8 cellular contexts compared by ENCODE assay signal in genomic region chr16:19066988-19067348, GRCh38. TPM values are rescaled to one million over a fixed set of nuclear protein-coding genes. Genes with fewer than 3 reads are reported as not detected.
DNase-seq lines count a peak whose midpoint lies in the region; ATAC-seq, FAIRE-seq and TF ChIP-seq lines count a peak whose summit lies in the region.

No MANE protein-coding gene starts in this region.

- no peak overlapping the region for H3K9ac ChIP-seq in H1 (replicated peaks in 1 of 4; ENCODE audit: extremely low read depth in 1 of 4, low read depth in 3 of 4, low read length in 3 of 4)
- H3K9ac ChIP-seq in neuronal stem cell (ENCODE audit: low read depth, low read length, poor library complexity): no peak overlapping the region

- H3K18ac ChIP-seq in H1 (ENCODE audit: extremely low read depth, low read length) (no peak overlapping the region), neuronal stem cell (ENCODE audit: low read length) (no peak overlapping the region)

- no peak for ATAC-seq in HG03196 (IDR thresholded peaks at IDR 0.05; ENCODE audit: unreplicated experiment)

- H3K27ac ChIP-seq in C4-2B (peak overlapping the region; percentile 98), OCI-LY7 (ENCODE audit: low read depth, low read length, poor library complexity, severe bottlenecking) (no peak overlapping the region), H1 (ENCODE audit: low read depth, low read length) (no peak overlapping the region), neuronal stem cell (replicated peaks; ENCODE audit: low read length) (no peak overlapping the region)

- no peak overlapping the region for H2BK120ac ChIP-seq in H1 (replicated peaks; ENCODE audit: low read depth, low read length)
- no peak overlapping the region for H2BK120ac ChIP-seq in neuronal stem cell (ENCODE audit: low read depth, low read length)

- H3K36me3 ChIP-seq in OCI-LY7 (ENCODE audit: insufficient read depth, low read length) (peaks cover 2% of the 10 kb centered on the region; the same call in 1 of the 2 replicates), H1 (ENCODE audit: control insufficient read depth in 2 of 4, insufficient read depth in 4 of 4, low read length in 3 of 4) (no peaks in the 10 kb centered on the region), neuronal stem cell (replicated peaks in 1 of 2; ENCODE audit: control insufficient read depth in 2 of 2, insufficient read depth in 2 of 2, low read length in 2 of 2) (peaks cover 0 to 8% of the 10 kb centered on the region in 2 donors)

- no peak for TF ChIP-seq EP300 in H1 (IDR thresholded peaks at IDR 0.05; ENCODE audit: borderline replicate concordance in 1 of 2, low read depth in 2 of 2, low read length in 2 of 2)

- H2BK5ac ChIP-seq in H1 (ENCODE audit: low read depth, low read length): no peak overlapping the region
- no peak overlapping the region for H2BK5ac ChIP-seq in neuronal stem cell (ENCODE audit: low read length)

- H3K4me2 ChIP-seq in OCI-LY7 (ENCODE audit: low read length) (peak overlapping the region; percentile 20; the same call in 1 of the 2 replicates), H1 (ENCODE audit: insufficient read depth in 1 of 2, low read depth in 2 of 2, low read length in 2 of 2) (no peak overlapping the region; a peak in 1 of 4 replicates), neuronal stem cell (ENCODE audit: insufficient read depth, low read length, poor library complexity, severe bottlenecking) (peak overlapping the region; percentile 45)

- H3K9me2 ChIP-seq in OCI-LY7 (ENCODE audit: insufficient read depth, low read length): no peaks in the 10 kb centered on the region

- H3K79me1 ChIP-seq in H1 (ENCODE audit: low read depth, low read length) (no peaks in the 10 kb centered on the region), neuronal stem cell (ENCODE audit: low read depth, low read length) (peaks cover 3% of the 10 kb centered on the region)

- no peak for TF ChIP-seq RAD21 in H1 (IDR thresholded peaks at IDR 0.05 in 1 of 2, conservative IDR thresholded peaks at IDR 0.05 in 1 of 2; ENCODE audit: low read depth in 2 of 2, low read length in 2 of 2)

- peaks cover 5% of the 10 kb centered on the region; the same call in 1 of the 2 replicates for H3K23me2 ChIP-seq in H1 (ENCODE audit: low read depth, low read length)

- H2AK5ac ChIP-seq in H1 (ENCODE audit: low read depth, low read length) (no peak overlapping the region), neuronal stem cell (ENCODE audit: low read depth, low read length) (no peak overlapping the region)

- POLR2A ChIA-PET in OCI-LY7 (lab: Charles Lee): interaction anchor here (0.7 to 1.0 kb wide), 3 partner anchors 45 to 336 kb away, joined by 3 read pairs; no protein-coding TSS in a partner anchor
- POLR2A ChIA-PET in H1 (lab: Charles Lee; ENCODE audit: partially characterized antibody): interaction anchor here (0.7 to 2.1 kb wide), 7 partner anchors 37 to 1999 kb away, joined by 3 to 9 read pairs (median 3); partner anchors contain the start of genes ARL6IP1, RPS15A and TMC7

- H3K4ac ChIP-seq in H1 (replicated peaks; ENCODE audit: insufficient read length, low read depth, low read length) (no peak overlapping the region), neuronal stem cell (ENCODE audit: low read length) (no peak overlapping the region)

- H3K4me3 ChIP-seq in OCI-LY7 (ENCODE audit: low read depth, low read length, poor library complexity, severe bottlenecking): peak overlapping the region; percentile 83
- H3K4me3 ChIP-seq in H1 (ENCODE audit: extremely low read depth in 1 of 4, insufficient read depth in 2 of 4, low read depth in 3 of 4, low read length in 4 of 4): peak overlapping the region in 3 of 4 experiments; percentile 87 to 92 (median 88); a peak in 5 of 8 replicates
- peak overlapping the region in 1 of 2 donors; percentile 66 for H3K4me3 ChIP-seq in neuronal stem cell (ENCODE audit: low read length in 2 of 2)

- H4K91ac ChIP-seq in H1 (replicated peaks; ENCODE audit: insufficient read length, low read length): no peak overlapping the region
- no peak overlapping the region for H4K91ac ChIP-seq in neuronal stem cell (ENCODE audit: low read depth, low read length, poor library complexity)

- CTCF ChIA-PET in OCI-LY7 (lab: Charles Lee; ENCODE audit: unreplicated experiment) (interaction anchor here (0.5 to 0.6 kb wide), 2 partner anchors 17 to 375 kb away, joined by 3 read pairs; no protein-coding TSS in a partner anchor), H1 (lab: Charles Lee; ENCODE audit: partially characterized antibody) (interaction anchor here (0.5 to 0.9 kb wide), 2 partner anchors 55 to 84 kb away, joined by 3 read pairs; partner anchors contain the start of gene TMC7)

- no peak for TF ChIP-seq POLR2A in H1 (IDR thresholded peaks at IDR 0.05; ENCODE audit: control extremely low read depth in 1 of 2, low read depth in 2 of 2, low read length in 2 of 2)

- H4K20me1 ChIP-seq in OCI-LY7 (ENCODE audit: insufficient read depth, low read length): no peaks in the 10 kb centered on the region
- no peaks in the 10 kb centered on the region for H4K20me1 ChIP-seq in H1 (replicated peaks in 1 of 2; ENCODE audit: control insufficient read depth in 1 of 2, insufficient read depth in 2 of 2, low read length in 2 of 2)

- H2BK15ac ChIP-seq in H1 (ENCODE audit: low read length): no peak overlapping the region
- H2BK15ac ChIP-seq in neuronal stem cell (ENCODE audit: low read length): no peak overlapping the region

- BruUV-seq in OCI-LY7 (replicated peaks; lab: Mats Ljungman, UMichigan): no TSS peak

- 63% methylated on average over 9 of the region's 9 CpGs; no CpG with 5 or more reads in 1 of the 2 experiments for WGBS in H1 (ENCODE audit: extremely low coverage in 1 of 2, insufficient coverage in 1 of 2, insufficient read length in 1 of 2, insufficient replicate concordance in 2 of 2, low coverage in 1 of 2, low lambda C conversion rate in 2 of 2, missing lambda C conversion rate in 1 of 2), 2 experiments
- WGBS in neuronal stem cell (ENCODE audit: extremely low coverage in 2 of 2, insufficient read length in 2 of 2, insufficient replicate concordance in 1 of 2), 2 donors: no CpG with 5 or more reads among the region's 9 CpGs

- no peaks in the 10 kb centered on the region for H3K9me3 ChIP-seq in OCI-LY7 (ENCODE audit: low read length)
- H3K9me3 ChIP-seq in H1 (ENCODE audit: insufficient read depth in 2 of 2, low read depth in 1 of 2, low read length in 1 of 2): no peaks in the 10 kb centered on the region
- H3K9me3 ChIP-seq in neuronal stem cell (replicated peaks in 1 of 2; ENCODE audit: control insufficient read depth in 2 of 2, insufficient read depth in 1 of 2, low read depth in 1 of 2, low read length in 2 of 2): no peaks in the 10 kb centered on the region

- H3K14ac ChIP-seq in H1 (ENCODE audit: insufficient read length) (no peak overlapping the region), neuronal stem cell (ENCODE audit: low read length) (no peak overlapping the region)

- TF ChIP-seq CTCF in C4-2B (conservative IDR thresholded peaks at IDR 0.05) (no peak), OCI-LY7 (conservative IDR thresholded peaks at IDR 0.05; ENCODE audit: low read length) (no peak), H1 (IDR thresholded peaks at IDR 0.05; ENCODE audit: control extremely low read depth in 1 of 3, insufficient read depth in 1 of 3, low read depth in 1 of 3, low read length in 3 of 3) (no peak)

- H2BK20ac ChIP-seq in H1 (ENCODE audit: low read length): no peak overlapping the region

- H3K23ac ChIP-seq in H1 (ENCODE audit: insufficient read length) (no peak overlapping the region), neuronal stem cell (ENCODE audit: low read depth, low read length, poor library complexity) (no peak overlapping the region)

- DNase-seq in OCI-LY7 (ENCODE audit: low spot score) (no peak), H1 (ENCODE audit: low read depth in 1 of 2, low spot score in 2 of 2) (no peak), neuronal stem cell (ENCODE audit: low spot score) (no peak), ecto neural progenitor cell (ENCODE audit: low spot score) (no peak), NCI-H510A (lab: John Stamatoyannopoulos, UW) (no peak), posterior vena cava (ENCODE audit: low spot score) (no peak)

- H2BK12ac ChIP-seq in H1 (ENCODE audit: low read depth, low read length) (no peak overlapping the region), neuronal stem cell (ENCODE audit: low read length) (no peak overlapping the region)

- no peak overlapping the region for H4K5ac ChIP-seq in H1 (ENCODE audit: insufficient read length, low read depth, low read length)

- H4K8ac ChIP-seq in H1 (ENCODE audit: extremely low read depth, insufficient read depth, low read length): no peak overlapping the region; the same call in 1 of the 2 replicates
- no peak overlapping the region for H4K8ac ChIP-seq in neuronal stem cell (ENCODE audit: low read depth, low read length)

- H2AFZ ChIP-seq in OCI-LY7 (ENCODE audit: low read length) (peak overlapping the region; percentile 95; the same call in 1 of the 2 replicates), H1 (ENCODE audit: low read length) (no peak overlapping the region), neuronal stem cell (ENCODE audit: low read length) (peak overlapping the region; percentile 99)

- no peak for FAIRE-seq in H1 (lab: Jason Lieb, UNC)

- H3K4me1 ChIP-seq in OCI-LY7 (ENCODE audit: insufficient read depth, low read length, poor library complexity, severe bottlenecking) (peaks cover 8% of the 10 kb centered on the region), H1 (replicated peaks in 1 of 4; ENCODE audit: control insufficient read depth in 3 of 4, insufficient read depth in 4 of 4, low read length in 3 of 4) (no peaks in the 10 kb centered on the region), neuronal stem cell (ENCODE audit: control insufficient read depth in 2 of 2, insufficient read depth in 1 of 2, low read depth in 1 of 2, low read length in 2 of 2) (no peaks in the 10 kb centered on the region)

- H3K27me3 ChIP-seq in H1 (replicated peaks in 1 of 4; ENCODE audit: control insufficient read depth in 3 of 4, extremely low read depth in 1 of 4, insufficient read depth in 3 of 4, low read length in 3 of 4) (no peaks in the 10 kb centered on the region), neuronal stem cell (ENCODE audit: control insufficient read depth in 3 of 3, insufficient read depth in 3 of 3, low read depth in 1 of 3, low read length in 3 of 3) (no peaks in the 10 kb centered on the region)

- H3K79me2 ChIP-seq in OCI-LY7 (ENCODE audit: insufficient read depth, low read depth, low read length) (peaks cover 10% of the 10 kb centered on the region; the same call in 1 of the 2 replicates), H1 (ENCODE audit: control insufficient read depth in 1 of 2, insufficient read depth in 2 of 2, low read length in 2 of 2) (peaks cover 0 to 6% of the 10 kb centered on the region in 2 experiments; a peak in 2 of 4 replicates)

- no peak overlapping the region for H3K56ac ChIP-seq in H1 (replicated peaks; ENCODE audit: insufficient read length, low read depth, low read length)

- intact Hi-C loops in OCI-LY7 (cut with micrococcal nuclease; ENCODE audit: unreplicated experiment) (loop anchor here (1.0 to 5.0 kb wide), 4 partner anchors 143 to 455 kb away; partner anchors contain the start of genes ARL6IP1, CCP110 and GDE1), posterior vena cava (cut with DNase I) (no loop called here)

RNA-seq across cellular contexts. Expression of gene COQ7, which starts 0.4 kb away (rescaled TPM):
- 19.9 and 22.2 TPM in 2 replicates for total RNA-seq in OCI-LY7 (2014; rRNA removed; shearing (Covaris generic))
- total RNA-seq in OCI-LY7 (2022) (21.6 and 27.3 TPM in 2 replicates), posterior vena cava (10 to 100 TPM; 16.7 to 22.4 TPM)
- total RNA-seq in H1 (2021; fragmentation: NEBNext Ultra II Directional; extraction: Animal tissue kit (Norgen Biotek cat#: 25700)): 15.2 and 17.7 TPM in 2 replicates
- polyA plus RNA-seq in H1 (2011; rRNA removed): 7.1 and 10.4 TPM in 2 replicates
- 15.2 TPM for polyA plus RNA-seq in H1 (2011; cell fraction: cytosol; rRNA removed)
- polyA plus RNA-seq in H1 (2011; cell fraction: nucleus; rRNA removed): 6.6 TPM
- polyA plus RNA-seq in H1 (2012, experiment 1 of 2): 13.2 to 16.9 TPM (median 15.3 TPM) in 4 replicates
- 6.6 TPM for polyA plus RNA-seq in H1 (2012, experiment 2 of 2)
- polyA plus RNA-seq in H1 (2013, experiment 1 of 2): 7.7 TPM
- 9.0 TPM for polyA plus RNA-seq in H1 (2013, experiment 2 of 2)
- polyA minus RNA-seq in H1 (2011; rRNA and poly(A)+ RNA removed): 9.8 and 14.4 TPM in 2 replicates
- 13.9 TPM for polyA minus RNA-seq in H1 (2011; cell fraction: cytosol; rRNA and poly(A)+ RNA removed)
- polyA minus RNA-seq in H1 (2011; cell fraction: nucleus; rRNA and poly(A)+ RNA removed): 11.6 TPM
- 14.2 TPM for polyA plus RNA-seq in neuronal stem cell (2013, experiment 1 of 2)
- polyA plus RNA-seq in neuronal stem cell (2013, experiment 2 of 2): 14.4 TPM

RNA-seq across cellular contexts. Expression of gene ITPRIPL2, which starts 46.8 kb away (rescaled TPM):
- 0.03 TPM in 1 of 2 replicates, not detected in the other for total RNA-seq in OCI-LY7 (2014; rRNA removed; shearing (Covaris generic))
- total RNA-seq in OCI-LY7 (2022): not detected in 2 replicates
- total RNA-seq in H1 (2021; fragmentation: NEBNext Ultra II Directional; extraction: Animal tissue kit (Norgen Biotek cat#: 25700)): 3.3 and 3.4 TPM in 2 replicates
- polyA plus RNA-seq in H1 (2011; rRNA removed): 1.1 and 1.8 TPM in 2 replicates
- polyA plus RNA-seq in H1 (2011; cell fraction: cytosol; rRNA removed): 1.4 TPM
- 1.9 TPM for polyA plus RNA-seq in H1 (2011; cell fraction: nucleus; rRNA removed)
- 1.1 to 1.5 TPM (median 1.3 TPM) in 4 replicates for polyA plus RNA-seq in H1 (2012, experiment 1 of 2)
- polyA plus RNA-seq in H1 (2012, experiment 2 of 2): 0.29 TPM
- 1.8 TPM for polyA plus RNA-seq in H1 (2013, experiment 1 of 2)
- 1.9 TPM for polyA plus RNA-seq in H1 (2013, experiment 2 of 2)
- polyA minus RNA-seq in H1 (2011; rRNA and poly(A)+ RNA removed): 1.5 and 2.1 TPM in 2 replicates
- 3.7 TPM for polyA minus RNA-seq in H1 (2011; cell fraction: cytosol; rRNA and poly(A)+ RNA removed)
- 3.6 TPM for polyA minus RNA-seq in H1 (2011; cell fraction: nucleus; rRNA and poly(A)+ RNA removed)
- 3.2 TPM for polyA plus RNA-seq in neuronal stem cell (2013, experiment 1 of 2)
- polyA plus RNA-seq in neuronal stem cell (2013, experiment 2 of 2): 3.5 TPM
- 100 to 1,000 TPM in 1 of 2 donors, 10 to 100 TPM in 1; 68.1 to 106 TPM for total RNA-seq in posterior vena cava

Comparison
In these comparisons a context has a peak if more than half of its experiments do, and no peak if none do; other contexts are left out.
1. H3K4me2 ChIP-seq: peak in OCI-LY7 (single experiment) and neuronal stem cell (single experiment); none in H1 (0 of 2).
2. RNA of gene ITPRIPL2, which starts 46.8 kb away (total RNA-seq): 68.1 to 106 TPM in posterior vena cava; 3.3 to 3.4 TPM in H1 and 0.03 TPM in OCI-LY7; every median in the first group is over 10 times any median in the second.